In genomic region chr2:232435805-232436204, GRCh38 we compare ENCODE assay signal across 1 cellular context.
TF ChIP-seq lines count a peak whose summit lies in the region.

No MANE protein-coding gene starts in this region.

TF ChIP-seq in HepG2, 621 proteins besides CTCF, POLR2A, EP300 and RAD21:
- no peak for TF ChIP-seq ZNF3 (CRISPR knock-in tag; IDR thresholded peaks at IDR 0.05)
- TF ChIP-seq FOSL2 (CRISPR knock-in tag; IDR thresholded peaks at IDR 0.05) = peak; percentile 61; the same call in 1 of the 2 replicates
